ENCODE assay signal across 11 cellular contexts in genomic region chr9:115207003-115207837, GRCh38.
A peak's percentile ranks its signal among the peaks of the same experiment; 100 is the strongest.
DNase-seq lines count a peak whose midpoint lies in the region; ATAC-seq and TF ChIP-seq lines count a peak whose summit lies in the region.
"Had no signal": no experiment of that assay in that cellular context is flagged by ENCODE, and none has a peak within 500 bp of the region (broad histone marks: within the 10 kb centered on the region; RNA-seq: fewer than 3 reads in every experiment).

No MANE protein-coding gene starts in this region.

- no peaks in the 10 kb centered on the region for H3K9me3 Mint-ChIP-seq in T-helper 1 cell treated with Interleukin-12 subunit alpha and Interleukin-12 subunit beta and Interleukin-4 antibody, amounts not matched to agents 30 μg/mL and 1 μg/mL, for 36 hours

- peaks cover 7% of the 10 kb centered on the region for H3K27me3 Mint-ChIP-seq in T-helper 1 cell treated with Interleukin-12 subunit alpha and Interleukin-12 subunit beta and Interleukin-4 antibody, amounts not matched to agents 30 μg/mL and 1 μg/mL, for 36 hours (ENCODE audit: low read depth)

- no peak overlapping the region for H3K4me3 ChIP-seq in transverse colon

- ATAC-seq in HG02885 (IDR thresholded peaks at IDR 0.05; ENCODE audit: poor library complexity, unreplicated experiment), result peak; percentile 48

- H3K9me3 ChIP-seq in transverse colon, result no peaks in the 10 kb centered on the region

- TF ChIP-seq POLR2A in transverse colon (IDR thresholded peaks at IDR 0.05), result no peak

- no peaks in the 10 kb centered on the region for H3K36me3 Mint-ChIP-seq in T-helper 1 cell treated with Interleukin-12 subunit alpha and Interleukin-12 subunit beta and Interleukin-4 antibody, amounts not matched to agents 30 μg/mL and 1 μg/mL, for 36 hours (ENCODE audit: low read depth)

- no peak overlapping the region for H3K27ac ChIP-seq in transverse colon
- H3K27ac ChIP-seq: C4-2B had no signal

- no peak for TF ChIP-seq EP300 in transverse colon (IDR thresholded peaks at IDR 0.05; ENCODE audit: low read depth)

- intact Hi-C loops in transverse colon (cut with DNase I; ENCODE audit: low total_unique reads), result no loop called here

- DNase-seq in stimulated activated CD4-positive, alpha-beta T cell treated with anti-CD3 and anti-CD28 coated beads, Interleukin-15, amount 100 ng/mL, for 24 hours, result peak; percentile 20
- no peak for DNase-seq in stimulated activated CD4-positive, alpha-beta T cell treated with anti-CD3 and anti-CD28 coated beads, Interleukin-2, amount 100 ng/mL, for 48 hours
- DNase-seq in SIG-M5 treated with dmso at 0.1 percent for 504 hours (lab: John Stamatoyannopoulos, UW; ENCODE audit: unreplicated experiment) (no peak), transverse colon (no peak), SKM-1 treated with dmso at 0.1 percent for 144 hours (lab: John Stamatoyannopoulos, UW; ENCODE audit: unreplicated experiment) (no peak), NCI-H2227 (lab: John Stamatoyannopoulos, UW; ENCODE audit: unreplicated experiment) (no peak)
- DNase-seq: GOT3, NCI-H2029 had no signal

- peaks cover 38% of the 10 kb centered on the region for H3K4me1 Mint-ChIP-seq in T-helper 1 cell treated with Interleukin-12 subunit alpha and Interleukin-12 subunit beta and Interleukin-4 antibody, amounts not matched to agents 30 μg/mL and 1 μg/mL, for 36 hours (ENCODE audit: low read depth)

- H3K4me1 ChIP-seq in transverse colon, result peaks cover 3 to 10% (median 6%) of the 10 kb centered on the region in 4 donors

- no peaks in the 10 kb centered on the region for H3K27me3 ChIP-seq in transverse colon

- H3K4me3 Mint-ChIP-seq in T-helper 1 cell treated with Interleukin-12 subunit alpha and Interleukin-12 subunit beta and Interleukin-4 antibody, amounts not matched to agents 30 μg/mL and 1 μg/mL, for 36 hours, result no peak overlapping the region

- peak overlapping the region; percentile 43 for H3K27ac Mint-ChIP-seq in T-helper 1 cell treated with Interleukin-12 subunit alpha and Interleukin-12 subunit beta and Interleukin-4 antibody, amounts not matched to agents 30 μg/mL and 1 μg/mL, for 36 hours

- no peaks in the 10 kb centered on the region for H3K36me3 ChIP-seq in transverse colon

- WGBS in transverse colon (ENCODE audit: low coverage in 1 of 2), 2 donors, result 17 to 81% methylated on average over 1 to 3 of the region's 3 CpGs

- TF ChIP-seq CTCF in transverse colon (IDR thresholded peaks at IDR 0.05), result no peak

- in situ Hi-C loops in transverse colon (cut with MboI; ENCODE audit: low pct_ligation_motif_present in 1 of 4, low pct_unique_long_range_greater_than_20kb in 1 of 4, low sequenced_read_pairs in 3 of 4), result no loop called here
